Comparison of ENCODE assay signal across 1 cellular context in genomic region chr16:88241404-88242311, GRCh38.
TF ChIP-seq lines count a peak whose summit lies in the region.

No MANE protein-coding gene starts in this region.

TF ChIP-seq in HepG2, 621 proteins besides CTCF, POLR2A, EP300 and RAD21:
- 0 out of 2 replicates have a peak, but pooled peaks have one; percentile 50 for TF ChIP-seq AKAP8 (CRISPR knock-in tag; IDR thresholded peaks at IDR 0.05)
- TF ChIP-seq, protein P1, sequence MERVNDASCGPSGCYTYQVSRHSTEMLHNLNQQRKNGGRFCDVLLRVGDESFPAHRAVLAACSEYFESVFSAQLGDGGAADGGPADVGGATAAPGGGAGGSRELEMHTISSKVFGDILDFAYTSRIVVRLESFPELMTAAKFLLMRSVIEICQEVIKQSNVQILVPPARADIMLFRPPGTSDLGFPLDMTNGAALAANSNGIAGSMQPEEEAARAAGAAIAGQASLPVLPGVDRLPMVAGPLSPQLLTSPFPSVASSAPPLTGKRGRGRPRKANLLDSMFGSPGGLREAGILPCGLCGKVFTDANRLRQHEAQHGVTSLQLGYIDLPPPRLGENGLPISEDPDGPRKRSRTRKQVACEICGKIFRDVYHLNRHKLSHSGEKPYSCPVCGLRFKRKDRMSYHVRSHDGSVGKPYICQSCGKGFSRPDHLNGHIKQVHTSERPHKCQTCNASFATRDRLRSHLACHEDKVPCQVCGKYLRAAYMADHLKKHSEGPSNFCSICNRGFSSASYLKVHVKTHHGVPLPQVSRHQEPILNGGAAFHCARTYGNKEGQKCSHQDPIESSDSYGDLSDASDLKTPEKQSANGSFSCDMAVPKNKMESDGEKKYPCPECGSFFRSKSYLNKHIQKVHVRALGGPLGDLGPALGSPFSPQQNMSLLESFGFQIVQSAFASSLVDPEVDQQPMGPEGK (CRISPR knock-in tag; IDR thresholded peaks at IDR 0.05), result 0 out of 2 replicates have a peak, but pooled peaks have one; percentile 7
- peak; percentile 54 for TF ChIP-seq STAG1 (CRISPR knock-in tag; IDR thresholded peaks at IDR 0.05)
- TF ChIP-seq, protein P2, sequence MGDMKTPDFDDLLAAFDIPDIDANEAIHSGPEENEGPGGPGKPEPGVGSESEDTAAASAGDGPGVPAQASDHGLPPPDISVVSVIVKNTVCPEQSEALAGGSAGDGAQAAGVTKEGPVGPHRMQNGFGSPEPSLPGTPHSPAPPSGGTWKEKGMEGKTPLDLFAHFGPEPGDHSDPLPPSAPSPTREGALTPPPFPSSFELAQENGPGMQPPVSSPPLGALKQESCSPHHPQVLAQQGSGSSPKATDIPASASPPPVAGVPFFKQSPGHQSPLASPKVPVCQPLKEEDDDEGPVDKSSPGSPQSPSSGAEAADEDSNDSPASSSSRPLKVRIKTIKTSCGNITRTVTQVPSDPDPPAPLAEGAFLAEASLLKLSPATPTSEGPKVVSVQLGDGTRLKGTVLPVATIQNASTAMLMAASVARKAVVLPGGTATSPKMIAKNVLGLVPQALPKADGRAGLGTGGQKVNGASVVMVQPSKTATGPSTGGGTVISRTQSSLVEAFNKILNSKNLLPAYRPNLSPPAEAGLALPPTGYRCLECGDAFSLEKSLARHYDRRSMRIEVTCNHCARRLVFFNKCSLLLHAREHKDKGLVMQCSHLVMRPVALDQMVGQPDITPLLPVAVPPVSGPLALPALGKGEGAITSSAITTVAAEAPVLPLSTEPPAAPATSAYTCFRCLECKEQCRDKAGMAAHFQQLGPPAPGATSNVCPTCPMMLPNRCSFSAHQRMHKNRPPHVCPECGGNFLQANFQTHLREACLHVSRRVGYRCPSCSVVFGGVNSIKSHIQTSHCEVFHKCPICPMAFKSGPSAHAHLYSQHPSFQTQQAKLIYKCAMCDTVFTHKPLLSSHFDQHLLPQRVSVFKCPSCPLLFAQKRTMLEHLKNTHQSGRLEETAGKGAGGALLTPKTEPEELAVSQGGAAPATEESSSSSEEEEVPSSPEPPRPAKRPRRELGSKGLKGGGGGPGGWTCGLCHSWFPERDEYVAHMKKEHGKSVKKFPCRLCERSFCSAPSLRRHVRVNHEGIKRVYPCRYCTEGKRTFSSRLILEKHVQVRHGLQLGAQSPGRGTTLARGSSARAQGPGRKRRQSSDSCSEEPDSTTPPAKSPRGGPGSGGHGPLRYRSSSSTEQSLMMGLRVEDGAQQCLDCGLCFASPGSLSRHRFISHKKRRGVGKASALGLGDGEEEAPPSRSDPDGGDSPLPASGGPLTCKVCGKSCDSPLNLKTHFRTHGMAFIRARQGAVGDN (CRISPR knock-in tag; IDR thresholded peaks at IDR 0.05), result 0 out of 2 replicates have a peak, but pooled peaks have one; percentile 1
